In the genomic region with DNA sequence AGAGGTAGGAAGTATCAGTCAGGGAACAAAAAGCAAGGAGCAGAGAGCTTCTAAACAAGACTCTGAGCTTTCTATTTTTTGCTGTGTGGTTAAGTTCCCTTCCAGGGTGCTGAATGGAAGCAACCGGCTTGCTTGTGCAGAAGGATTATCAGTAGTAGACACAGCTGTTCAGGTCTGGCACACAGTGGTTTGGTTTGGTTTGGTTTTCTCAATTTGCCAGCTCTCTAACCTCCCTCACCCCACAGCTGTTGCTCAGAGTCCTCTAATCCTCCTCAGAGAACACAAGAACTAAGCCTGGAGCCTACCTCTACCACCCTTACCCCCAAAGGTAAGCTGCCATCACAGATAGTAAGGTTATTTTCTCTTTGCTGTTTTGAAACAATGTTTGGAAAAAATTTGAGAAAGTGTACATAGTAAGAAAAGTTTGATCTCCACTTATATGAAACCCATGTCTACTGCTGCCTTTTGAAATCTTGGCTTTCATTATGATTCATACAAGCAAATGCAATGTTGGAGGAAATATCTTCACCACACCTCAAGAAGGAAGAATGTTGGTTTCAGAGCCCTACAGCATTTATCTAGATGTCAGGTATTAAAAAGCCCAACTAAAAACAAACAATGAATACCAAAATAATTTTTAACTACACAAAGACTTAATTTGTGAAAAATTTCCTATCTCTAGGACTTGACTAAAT, we compare ENCODE assay signal across 22 cellular contexts.
DNase-seq lines count a peak whose midpoint lies in the region; ATAC-seq and TF ChIP-seq lines count a peak whose summit lies in the region.
"Had no signal": no experiment of that assay in that cellular context is flagged by ENCODE, and none has a peak within 500 bp of the region (broad histone marks: within the 10 kb centered on the region; RNA-seq: fewer than 3 reads in every experiment).

No MANE protein-coding gene starts in this region.

- no peaks in the 10 kb centered on the region for H3K36me3 Mint-ChIP-seq in activated T-cell treated with anti-CD3 and anti-CD28 coated beads, Interleukin-2, amount 50 U/mL, for 72 hours (ENCODE audit: insufficient read depth in 2 of 2)
- H3K36me3 Mint-ChIP-seq: activated naive CD4-positive, alpha-beta T cell treated with anti-CD3 and anti-CD28 coated beads, Interleukin-2, amount 50 U/mL, for 24 hours; brain; stimulated activated effector memory CD8-positive, alpha-beta T cell treated with anti-CD3 and anti-CD28 coated beads, Interleukin-12 subunit alpha, Interleukin-12 subunit beta, amount 100 ng/mL, for 72 hours had no signal

- H3K4me1 ChIP-seq in PC-3 (ENCODE audit: insufficient read depth, low read length), result no peaks in the 10 kb centered on the region
- H3K4me1 ChIP-seq: tibial artery had no signal

- DNase-seq in A172 (ENCODE audit: low spot score), result peak; percentile 6
- peak; percentile 62 for DNase-seq in H4 (ENCODE audit: low spot score)
- DNase-seq in PC-3, result peak; percentile 6
- DNase-seq in activated T-cell treated with anti-CD3 and anti-CD28 coated beads, Interleukin-2, amount 50 U/mL, for 72 hours, result no peak
- DNase-seq in NCI-H774 (lab: John Stamatoyannopoulos, UW), result no peak
- DNase-seq: activated CD4-positive, alpha-beta T cell treated with anti-CD3 and anti-CD28 coated beads, Interleukin-2, amount 50 U/mL, for 4 hours; activated T-cell treated with anti-CD3 and anti-CD28 coated beads, Interleukin-2, amount 50 U/mL, for 24 hours; cortex of kidney; DMS79; KBM-7; NCI-H1105; SHP77; T-helper 17 cell; tibial artery; WERI-Rb-1 had no signal

- H3K79me2 ChIP-seq in PC-3 (ENCODE audit: low read length), result no peaks in the 10 kb centered on the region

- no peaks in the 10 kb centered on the region for H3K9me3 ChIP-seq in PC-3 (ENCODE audit: low read length)

- no peak overlapping the region for H3K27ac Mint-ChIP-seq in activated T-cell treated with anti-CD3 and anti-CD28 coated beads, Interleukin-2, amount 50 U/mL, for 72 hours
- H3K27ac Mint-ChIP-seq: activated naive CD4-positive, alpha-beta T cell treated with anti-CD3 and anti-CD28 coated beads, Interleukin-2, amount 50 U/mL, for 24 hours; activated T-cell treated with anti-CD3 and anti-CD28 coated beads, Interleukin-2, amount 50 U/mL, for 24 hours; brain; stimulated activated effector memory CD8-positive, alpha-beta T cell treated with anti-CD3 and anti-CD28 coated beads, Interleukin-12 subunit alpha, Interleukin-12 subunit beta, amount 100 ng/mL, for 72 hours; T-helper 17 cell had no signal

- CTCF ChIA-PET in PC-3 (lab: Charles Lee), result no interaction called here

- no peak overlapping the region for H3K4me2 ChIP-seq in PC-3 (ENCODE audit: low read length)

- no peaks in the 10 kb centered on the region for H3F3A ChIP-seq in PC-3 (ENCODE audit: low read length, unreplicated experiment)

- H3K4me3 ChIP-seq in PC-3 (ENCODE audit: low read length), result no peak overlapping the region
- H3K4me3 ChIP-seq: tibial artery had no signal

- TF ChIP-seq CTCF in PC-3 (conservative IDR thresholded peaks at IDR 0.05; ENCODE audit: low read depth, low read length), result no peak

- no peaks in the 10 kb centered on the region for H4K20me1 ChIP-seq in PC-3 (ENCODE audit: low read length)

- H3K4me3 Mint-ChIP-seq in activated T-cell treated with anti-CD3 and anti-CD28 coated beads, Interleukin-2, amount 50 U/mL, for 72 hours, result no peak overlapping the region
- H3K4me3 Mint-ChIP-seq: activated naive CD4-positive, alpha-beta T cell treated with anti-CD3 and anti-CD28 coated beads, Interleukin-2, amount 50 U/mL, for 24 hours; activated T-cell treated with anti-CD3 and anti-CD28 coated beads, Interleukin-2, amount 50 U/mL, for 24 hours; brain; stimulated activated effector memory CD8-positive, alpha-beta T cell treated with anti-CD3 and anti-CD28 coated beads, Interleukin-12 subunit alpha, Interleukin-12 subunit beta, amount 100 ng/mL, for 72 hours; T-helper 17 cell had no signal

- H3K4me1 Mint-ChIP-seq in activated T-cell treated with anti-CD3 and anti-CD28 coated beads, Interleukin-2, amount 50 U/mL, for 72 hours (ENCODE audit: low read depth), result no peaks in the 10 kb centered on the region
- H3K4me1 Mint-ChIP-seq: activated naive CD4-positive, alpha-beta T cell treated with anti-CD3 and anti-CD28 coated beads, Interleukin-2, amount 50 U/mL, for 24 hours; brain; stimulated activated effector memory CD8-positive, alpha-beta T cell treated with anti-CD3 and anti-CD28 coated beads, Interleukin-12 subunit alpha, Interleukin-12 subunit beta, amount 100 ng/mL, for 72 hours; T-helper 17 cell had no signal

- H3K27me3 Mint-ChIP-seq in activated T-cell treated with anti-CD3 and anti-CD28 coated beads, Interleukin-2, amount 50 U/mL, for 72 hours (ENCODE audit: low read depth), result no peaks in the 10 kb centered on the region
- H3K27me3 Mint-ChIP-seq: activated naive CD4-positive, alpha-beta T cell treated with anti-CD3 and anti-CD28 coated beads, Interleukin-2, amount 50 U/mL, for 24 hours; activated T-cell treated with anti-CD3 and anti-CD28 coated beads, Interleukin-2, amount 50 U/mL, for 24 hours; brain; T-helper 17 cell had no signal

- no peak for ATAC-seq in PC-3
- ATAC-seq in esophagus mucosa, result peak; percentile 93
- no peak for ATAC-seq in activated T-cell treated with anti-CD3 and anti-CD28 coated beads, Interleukin-2, amount 50 U/mL, for 72 hours (replicated peaks in 1 of 2)
- ATAC-seq in GM19452 (IDR thresholded peaks at IDR 0.05; ENCODE audit: unreplicated experiment), result no peak
- no peak for ATAC-seq in GM21447 (IDR thresholded peaks at IDR 0.05; ENCODE audit: unreplicated experiment)
- ATAC-seq: HCT116; stimulated activated effector memory CD8-positive, alpha-beta T cell treated with anti-CD3 and anti-CD28 coated beads, Interleukin-12 subunit alpha, Interleukin-12 subunit beta, amount 100 ng/mL, for 72 hours; T-helper 17 cell had no signal

- intact Hi-C loops in PC-3 (cut with micrococcal nuclease), result no loop called here

- POLR2A ChIA-PET in PC-3 (lab: Charles Lee; ENCODE audit: unreplicated experiment), result no interaction called here

- BruUV-seq in PC-3 (replicated peaks; lab: Mats Ljungman, UMichigan), result no TSS peak

- no peaks in the 10 kb centered on the region for H3K36me3 ChIP-seq in PC-3 (ENCODE audit: low read depth, low read length)
- H3K36me3 ChIP-seq: tibial artery, WERI-Rb-1 had no signal

- H3K27ac ChIP-seq in PC-3 (ENCODE audit: low read length), result no peak overlapping the region
- H3K27ac ChIP-seq: tibial artery, WERI-Rb-1 had no signal

- H3K9me2 ChIP-seq in PC-3 (replicated peaks; ENCODE audit: low read length), result no peaks in the 10 kb centered on the region

- H3K9me3 Mint-ChIP-seq in activated T-cell treated with anti-CD3 and anti-CD28 coated beads, Interleukin-2, amount 50 U/mL, for 72 hours, result peaks cover 2 to 4% of the 10 kb centered on the region in 2 donors
- H3K9me3 Mint-ChIP-seq: activated T-cell treated with anti-CD3 and anti-CD28 coated beads, Interleukin-2, amount 50 U/mL, for 24 hours had no signal

- H3K9ac ChIP-seq in PC-3 (ENCODE audit: low read length), result no peak overlapping the region

- no peaks in the 10 kb centered on the region for H3K27me3 ChIP-seq in PC-3 (ENCODE audit: low read length)
- H3K27me3 ChIP-seq: tibial artery had no signal

- no peak overlapping the region for H2AFZ ChIP-seq in PC-3 (ENCODE audit: low read length)

Comparison
In these comparisons a context has a peak if more than half of its experiments do, and no peak if none do; other contexts are left out.
1. DNase-seq: peak in A172 (single experiment), H4 (single experiment) and PC-3 (single experiment); none in activated T-cell treated with anti-CD3 and anti-CD28 coated beads, Interleukin-2, amount 50 U/mL, for 72 hours (0 of 2) and NCI-H774 (single experiment).